Comparison of ENCODE assay signal across 1 cellular context in the genomic region with DNA sequence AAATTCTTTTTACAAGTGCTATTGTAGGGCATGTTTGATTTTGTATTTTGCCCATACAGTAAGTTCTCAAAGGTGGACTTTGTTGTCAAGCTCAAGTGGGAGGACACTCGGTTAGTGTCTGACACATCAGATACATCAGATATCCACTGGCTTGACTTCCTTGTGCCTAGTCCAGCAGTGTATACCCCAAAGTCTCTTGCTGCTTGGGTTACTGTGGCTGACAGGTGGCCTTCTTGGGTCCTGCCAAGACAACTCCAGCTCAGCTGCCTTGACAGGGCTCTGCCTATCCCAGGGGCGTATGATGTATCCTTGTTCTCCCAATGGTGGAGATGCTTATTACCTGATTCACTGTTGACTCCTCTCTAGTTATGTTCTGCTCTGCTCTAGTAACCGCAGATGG.
TF ChIP-seq lines count a peak whose summit lies in the region.

No MANE protein-coding gene starts in this region.

TF ChIP-seq in GM12878, 131 proteins besides CTCF, POLR2A, EP300 and RAD21 (continued from another document):
- TF ChIP-seq, protein P1, sequence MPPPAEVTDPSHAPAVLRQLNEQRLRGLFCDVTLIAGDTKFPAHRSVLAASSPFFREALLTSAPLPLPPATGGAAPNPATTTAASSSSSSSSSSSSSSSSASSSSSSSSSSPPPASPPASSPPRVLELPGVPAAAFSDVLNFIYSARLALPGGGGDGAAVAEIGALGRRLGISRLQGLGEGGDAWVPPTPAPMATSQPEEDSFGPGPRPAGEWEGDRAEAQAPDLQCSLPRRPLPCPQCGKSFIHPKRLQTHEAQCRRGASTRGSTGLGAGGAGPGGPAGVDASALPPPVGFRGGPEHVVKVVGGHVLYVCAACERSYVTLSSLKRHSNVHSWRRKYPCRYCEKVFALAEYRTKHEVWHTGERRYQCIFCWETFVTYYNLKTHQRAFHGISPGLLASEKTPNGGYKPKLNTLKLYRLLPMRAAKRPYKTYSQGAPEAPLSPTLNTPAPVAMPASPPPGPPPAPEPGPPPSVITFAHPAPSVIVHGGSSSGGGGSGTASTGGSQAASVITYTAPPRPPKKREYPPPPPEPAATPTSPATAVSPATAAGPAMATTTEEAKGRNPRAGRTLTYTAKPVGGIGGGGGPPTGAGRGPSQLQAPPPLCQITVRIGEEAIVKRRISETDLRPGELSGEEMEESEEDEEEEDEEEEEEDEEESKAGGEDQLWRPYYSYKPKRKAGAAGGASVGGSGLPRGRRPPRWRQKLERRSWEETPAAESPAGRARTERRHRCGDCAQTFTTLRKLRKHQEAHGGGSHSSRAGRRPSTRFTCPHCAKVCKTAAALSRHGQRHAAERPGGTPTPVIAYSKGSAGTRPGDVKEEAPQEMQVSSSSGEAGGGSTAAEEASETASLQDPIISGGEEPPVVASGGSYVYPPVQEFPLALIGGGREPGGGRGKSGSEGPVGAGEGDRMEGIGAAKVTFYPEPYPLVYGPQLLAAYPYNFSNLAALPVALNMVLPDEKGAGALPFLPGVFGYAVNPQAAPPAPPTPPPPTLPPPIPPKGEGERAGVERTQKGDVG (CRISPR knock-in tag; IDR thresholded peaks at IDR 0.05), result no peak
- TF ChIP-seq EED (IDR thresholded peaks at IDR 0.05; ENCODE audit: low read depth) (no peak), NFXL1 (IDR thresholded peaks at IDR 0.05; ENCODE audit: borderline replicate concordance) (no peak), MXI1 (IDR thresholded peaks at IDR 0.05; ENCODE audit: low read depth, low read length) (no peak)
- TF ChIP-seq, protein P2, sequence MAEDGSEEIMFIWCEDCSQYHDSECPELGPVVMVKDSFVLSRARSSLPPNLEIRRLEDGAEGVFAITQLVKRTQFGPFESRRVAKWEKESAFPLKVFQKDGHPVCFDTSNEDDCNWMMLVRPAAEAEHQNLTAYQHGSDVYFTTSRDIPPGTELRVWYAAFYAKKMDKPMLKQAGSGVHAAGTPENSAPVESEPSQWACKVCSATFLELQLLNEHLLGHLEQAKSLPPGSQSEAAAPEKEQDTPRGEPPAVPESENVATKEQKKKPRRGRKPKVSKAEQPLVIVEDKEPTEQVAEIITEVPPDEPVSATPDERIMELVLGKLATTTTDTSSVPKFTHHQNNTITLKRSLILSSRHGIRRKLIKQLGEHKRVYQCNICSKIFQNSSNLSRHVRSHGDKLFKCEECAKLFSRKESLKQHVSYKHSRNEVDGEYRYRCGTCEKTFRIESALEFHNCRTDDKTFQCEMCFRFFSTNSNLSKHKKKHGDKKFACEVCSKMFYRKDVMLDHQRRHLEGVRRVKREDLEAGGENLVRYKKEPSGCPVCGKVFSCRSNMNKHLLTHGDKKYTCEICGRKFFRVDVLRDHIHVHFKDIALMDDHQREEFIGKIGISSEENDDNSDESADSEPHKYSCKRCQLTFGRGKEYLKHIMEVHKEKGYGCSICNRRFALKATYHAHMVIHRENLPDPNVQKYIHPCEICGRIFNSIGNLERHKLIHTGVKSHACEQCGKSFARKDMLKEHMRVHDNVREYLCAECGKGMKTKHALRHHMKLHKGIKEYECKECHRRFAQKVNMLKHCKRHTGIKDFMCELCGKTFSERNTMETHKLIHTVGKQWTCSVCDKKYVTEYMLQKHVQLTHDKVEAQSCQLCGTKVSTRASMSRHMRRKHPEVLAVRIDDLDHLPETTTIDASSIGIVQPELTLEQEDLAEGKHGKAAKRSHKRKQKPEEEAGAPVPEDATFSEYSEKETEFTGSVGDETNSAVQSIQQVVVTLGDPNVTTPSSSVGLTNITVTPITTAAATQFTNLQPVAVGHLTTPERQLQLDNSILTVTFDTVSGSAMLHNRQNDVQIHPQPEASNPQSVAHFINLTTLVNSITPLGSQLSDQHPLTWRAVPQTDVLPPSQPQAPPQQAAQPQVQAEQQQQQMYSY (CRISPR knock-in tag; IDR thresholded peaks at IDR 0.05), result no peak
